9 cellular contexts compared by ENCODE assay signal in the genomic region with DNA sequence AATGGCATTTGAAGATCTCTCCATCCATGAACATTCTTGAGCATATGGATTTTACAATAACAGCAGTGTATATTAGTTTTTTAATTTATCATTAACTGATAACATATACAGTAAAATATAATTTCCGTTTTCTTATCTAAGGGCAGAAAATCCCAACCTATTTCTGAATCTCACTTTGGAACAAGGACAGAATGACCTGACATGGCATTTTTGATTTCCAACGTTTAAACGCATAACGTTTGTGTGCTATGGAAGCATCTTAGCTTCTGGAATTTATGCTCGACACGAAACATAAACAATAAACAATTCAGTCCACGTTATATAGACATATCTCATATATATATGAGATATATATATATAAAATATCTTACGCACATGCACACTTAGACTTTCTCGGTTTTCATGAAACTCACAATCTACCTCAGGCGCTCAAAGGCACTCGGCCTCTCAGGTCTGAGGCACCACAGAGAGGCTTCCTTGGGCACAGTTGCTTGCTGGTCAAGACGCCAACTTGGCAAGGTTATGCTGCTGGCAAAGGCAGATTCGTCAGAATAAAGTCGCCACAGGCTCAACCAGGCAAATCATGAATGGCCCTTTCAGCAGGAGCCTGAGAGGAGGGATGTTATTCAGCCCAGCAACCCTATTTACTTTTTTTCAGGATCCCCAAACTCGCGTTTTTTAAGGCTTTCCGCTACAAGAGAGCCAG. TPM values are rescaled to one million over a fixed set of nuclear protein-coding genes. Genes with fewer than 3 reads are reported as not detected.
DNase-seq lines count a peak whose midpoint lies in the region; ATAC-seq and TF ChIP-seq lines count a peak whose summit lies in the region.
"Had no signal": no experiment of that assay in that cellular context is flagged by ENCODE, and none has a peak within 500 bp of the region (broad histone marks: within the 10 kb centered on the region; RNA-seq: fewer than 3 reads in every experiment).

No MANE protein-coding gene starts in this region.

- no peaks in the 10 kb centered on the region for H3K36me3 Mint-ChIP-seq in activated CD8-positive, alpha-beta T cell treated with anti-CD3 and anti-CD28 coated beads, Interleukin-2, amount 10 ng/mL, durations not matched to agents 7 days and 5 days (ENCODE audit: low read depth)
- H3K36me3 Mint-ChIP-seq in stimulated activated naive B cell treated with anti-CD40 and anti-IgM and Interleukin-4, amounts not matched to agents 10 μg/mL and 1 μg/mL and 100 μg/mL, for 72 hours: peaks cover 9% of the 10 kb centered on the region in 2 donors

- TF ChIP-seq RAD21 in SK-N-SH (IDR thresholded peaks at IDR 0.05; ENCODE audit: low read length): no peak

- no peak overlapping the region for H3K9ac ChIP-seq in SK-N-SH

- peaks cover 7% of the 10 kb centered on the region for H3K4me1 Mint-ChIP-seq in activated CD8-positive, alpha-beta T cell treated with anti-CD3 and anti-CD28 coated beads, Interleukin-2, amount 10 ng/mL, durations not matched to agents 7 days and 5 days (ENCODE audit: low read depth)
- peaks cover 3 to 24% of the 10 kb centered on the region in 2 donors for H3K4me1 Mint-ChIP-seq in stimulated activated naive B cell treated with anti-CD40 and anti-IgM and Interleukin-4, amounts not matched to agents 10 μg/mL and 1 μg/mL and 100 μg/mL, for 72 hours

- H3K4me2 ChIP-seq in SK-N-SH: no peak overlapping the region

- no peak overlapping the region for H3K27ac Mint-ChIP-seq in activated CD8-positive, alpha-beta T cell treated with anti-CD3 and anti-CD28 coated beads, Interleukin-2, amount 10 ng/mL, durations not matched to agents 7 days and 5 days
- peak overlapping the region; percentile 78 for H3K27ac Mint-ChIP-seq in stimulated activated naive B cell treated with anti-CD40 and anti-IgM and Interleukin-4, amounts not matched to agents 10 μg/mL and 1 μg/mL and 100 μg/mL, for 72 hours

- POLR2A ChIA-PET in SK-N-SH (lab: Yijun Ruan, JAX): no interaction called here
- POLR2A ChIA-PET in activated CD8-positive, alpha-beta T cell treated with anti-CD3 and anti-CD28 coated beads, Interleukin-2, amount 10 ng/mL, durations not matched to agents 7 days and 5 days (lab: Charles Lee): no interaction called here

- H3K9me3 ChIP-seq in SK-N-SH (no peaks in the 10 kb centered on the region), HAP-1 (no peaks in the 10 kb centered on the region)

- H3K36me3 ChIP-seq in SK-N-SH (replicated peaks in 1 of 2; ENCODE audit: control insufficient read depth in 1 of 2, insufficient read depth in 2 of 2, low read length in 1 of 2) (no peaks in the 10 kb centered on the region), HAP-1 (replicated peaks) (no peaks in the 10 kb centered on the region)

- H3F3A ChIP-seq in SK-N-SH (replicated peaks; ENCODE audit: insufficient read depth): no peaks in the 10 kb centered on the region

- peaks cover 0 to 7% of the 10 kb centered on the region in 2 experiments; a peak in 1 of 4 replicates for H3K4me1 ChIP-seq in SK-N-SH (ENCODE audit: control insufficient read depth in 1 of 2, insufficient read depth in 2 of 2, low read depth in 1 of 2, low read length in 1 of 2)
- no peaks in the 10 kb centered on the region for H3K4me1 ChIP-seq in HAP-1

- no peak for TF ChIP-seq CTCF in SK-N-SH (IDR thresholded peaks at IDR 0.05)

- no peak for DNase-seq in SK-N-SH
- DNase-seq in activated CD8-positive, alpha-beta T cell treated with anti-CD3 and anti-CD28 coated beads, Interleukin-2, amount 10 ng/mL, durations not matched to agents 7 days and 5 days: no peak
- DNase-seq in iPS-NIHi11 (ENCODE audit: low spot score): peak; percentile 7
- no peak for DNase-seq in stimulated activated naive B cell treated with anti-CD40 and anti-IgM and Interleukin-4, amounts not matched to agents 10 μg/mL and 1 μg/mL and 100 μg/mL, for 72 hours
- DNase-seq in left lobe of liver (ENCODE audit: low spot score): no peak
- DNase-seq in HAP-1 (ENCODE audit: low spot score in 2 of 2): no peak
- DNase-seq: AML-193 had no signal

- H3K27me3 ChIP-seq in SK-N-SH (ENCODE audit: insufficient read depth) (peaks cover 68% of the 10 kb centered on the region), HAP-1 (ENCODE audit: low read depth) (no peaks in the 10 kb centered on the region)

- H3K9me3 Mint-ChIP-seq in activated CD8-positive, alpha-beta T cell treated with anti-CD3 and anti-CD28 coated beads, Interleukin-2, amount 10 ng/mL, durations not matched to agents 7 days and 5 days (ENCODE audit: insufficient read depth): no peaks in the 10 kb centered on the region
- H3K9me3 Mint-ChIP-seq in stimulated activated naive B cell treated with anti-CD40 and anti-IgM and Interleukin-4, amounts not matched to agents 10 μg/mL and 1 μg/mL and 100 μg/mL, for 72 hours: peaks cover 7 to 8% of the 10 kb centered on the region in 2 donors

- H3K4me3 ChIP-seq in SK-N-SH (ENCODE audit: low read depth in 2 of 2, low read length in 1 of 2): no peak overlapping the region
- no peak overlapping the region for H3K4me3 ChIP-seq in HAP-1

- peaks cover 31% of the 10 kb centered on the region for H3K27me3 Mint-ChIP-seq in activated CD8-positive, alpha-beta T cell treated with anti-CD3 and anti-CD28 coated beads, Interleukin-2, amount 10 ng/mL, durations not matched to agents 7 days and 5 days (ENCODE audit: low read depth)
- H3K27me3 Mint-ChIP-seq in stimulated activated naive B cell treated with anti-CD40 and anti-IgM and Interleukin-4, amounts not matched to agents 10 μg/mL and 1 μg/mL and 100 μg/mL, for 72 hours: no peaks in the 10 kb centered on the region

- TF ChIP-seq EP300 in SK-N-SH (IDR thresholded peaks at IDR 0.05; ENCODE audit: borderline replicate concordance in 1 of 2, low read depth in 1 of 2, low read length in 1 of 2): no peak

- H3K27ac ChIP-seq in SK-N-SH (ENCODE audit: low read depth in 2 of 2, low read length in 1 of 2): no peak overlapping the region

- H3K4me3 Mint-ChIP-seq in activated CD8-positive, alpha-beta T cell treated with anti-CD3 and anti-CD28 coated beads, Interleukin-2, amount 10 ng/mL, durations not matched to agents 7 days and 5 days: peak overlapping the region; percentile 24
- peak overlapping the region; percentile 92 to 98 for H3K4me3 Mint-ChIP-seq in stimulated activated naive B cell treated with anti-CD40 and anti-IgM and Interleukin-4, amounts not matched to agents 10 μg/mL and 1 μg/mL and 100 μg/mL, for 72 hours

- peak overlapping the region; percentile 29; the same call in 1 of the 2 replicates for H2AFZ ChIP-seq in SK-N-SH (ENCODE audit: low read depth)

- no peaks in the 10 kb centered on the region for H4K20me1 ChIP-seq in SK-N-SH (ENCODE audit: insufficient read depth)

- WGBS in SK-N-SH (ENCODE audit: low lambda C conversion rate): 43% methylated on average over 17 of the region's 17 CpGs

- no peaks in the 10 kb centered on the region for H3K9me2 ChIP-seq in SK-N-SH

- in situ Hi-C loops in HAP-1 (cut with MboI; ENCODE audit: low sequenced_read_pairs): no loop called here

- no peaks in the 10 kb centered on the region for H3K79me2 ChIP-seq in SK-N-SH (ENCODE audit: insufficient read depth)

- ATAC-seq in SK-N-SH treated with all-trans-retinoic acid at 6 μM for 48 hours (no peak), left lobe of liver (no peak), GM19023 (IDR thresholded peaks at IDR 0.05; ENCODE audit: unreplicated experiment) (no peak)
- no peak for ATAC-seq in activated CD8-positive, alpha-beta T cell treated with anti-CD3 and anti-CD28 coated beads, Interleukin-2, amount 10 ng/mL, durations not matched to agents 7 days and 5 days
- ATAC-seq in stimulated activated naive B cell treated with anti-CD40 and anti-IgM and Interleukin-4, amounts not matched to agents 10 μg/mL and 1 μg/mL and 100 μg/mL, for 72 hours (replicated peaks): no peak

- CTCF ChIA-PET in SK-N-SH (lab: Yijun Ruan, JAX): no interaction called here
- CTCF ChIA-PET in activated CD8-positive, alpha-beta T cell treated with anti-CD3 and anti-CD28 coated beads, Interleukin-2, amount 10 ng/mL, durations not matched to agents 7 days and 5 days (lab: Charles Lee): no interaction called here

TF ChIP-seq in SK-N-SH, 30 proteins besides CTCF, POLR2A, EP300 and RAD21 (continues in another document):
- TF ChIP-seq TEAD4 (IDR thresholded peaks at IDR 0.05; ENCODE audit: borderline replicate concordance, insufficient read depth): no peak
- no peak for TF ChIP-seq JUND (IDR thresholded peaks at IDR 0.05)
- TF ChIP-seq FOXM1 (IDR thresholded peaks at IDR 0.05; ENCODE audit: low read depth): no peak
- TF ChIP-seq CHD2 (IDR thresholded peaks at IDR 0.05; ENCODE audit: low read length, partially characterized antibody): no peak
- no peak for TF ChIP-seq RCOR1 (IDR thresholded peaks at IDR 0.05; ENCODE audit: low read length)
- TF ChIP-seq, protein P1, sequence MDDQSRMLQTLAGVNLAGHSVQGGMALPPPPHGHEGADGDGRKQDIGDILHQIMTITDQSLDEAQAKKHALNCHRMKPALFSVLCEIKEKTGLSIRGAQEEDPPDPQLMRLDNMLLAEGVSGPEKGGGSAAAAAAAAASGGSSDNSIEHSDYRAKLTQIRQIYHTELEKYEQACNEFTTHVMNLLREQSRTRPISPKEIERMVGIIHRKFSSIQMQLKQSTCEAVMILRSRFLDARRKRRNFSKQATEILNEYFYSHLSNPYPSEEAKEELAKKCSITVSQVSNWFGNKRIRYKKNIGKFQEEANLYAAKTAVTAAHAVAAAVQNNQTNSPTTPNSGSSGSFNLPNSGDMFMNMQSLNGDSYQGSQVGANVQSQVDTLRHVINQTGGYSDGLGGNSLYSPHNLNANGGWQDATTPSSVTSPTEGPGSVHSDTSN (IDR thresholded peaks at IDR 0.05): no peak

TF ChIP-seq in SK-N-SH treated with all-trans-retinoic acid at 6 μM for 48 hours, 23 proteins besides CTCF, POLR2A, EP300 and RAD21 (continues in another document):
- TF ChIP-seq PPARA (CRISPR knock-in tag; IDR thresholded peaks at IDR 0.05; ENCODE audit: borderline replicate concordance) (no peak), BACH2 (CRISPR knock-in tag; IDR thresholded peaks at IDR 0.05; ENCODE audit: borderline replicate concordance) (no peak)

RNA-seq across cellular contexts. Expression of gene UGT8, which starts 1.0 kb away (rescaled TPM):
- polyA plus RNA-seq in SK-N-SH (2012; rRNA removed): not detected in 2 replicates
- not detected in 2 replicates for polyA plus RNA-seq in SK-N-SH (2012; cell fraction: cytosol; rRNA removed)
- polyA plus RNA-seq in SK-N-SH (2012; cell fraction: nucleus; rRNA removed): not detected in 2 replicates
- total RNA-seq in activated CD8-positive, alpha-beta T cell treated with anti-CD3 and anti-CD28 coated beads, Interleukin-2, amount 10 ng/mL, durations not matched to agents 7 days and 5 days: not detected
- 0.15 TPM for total RNA-seq in left lobe of liver
